22 cellular contexts compared by ENCODE assay signal in genomic region chr10:11489591-11489990, GRCh38.
DNase-seq lines count a peak whose midpoint lies in the region; ATAC-seq lines count a peak whose summit lies in the region.
"Had no signal": no experiment of that assay in that cellular context is flagged by ENCODE, and none has a peak within 500 bp of the region (broad histone marks: within the 10 kb centered on the region; RNA-seq: fewer than 3 reads in every experiment).

No MANE protein-coding gene starts in this region.

- H3K9ac ChIP-seq in Karpas-422 (ENCODE audit: low read length), result no peak overlapping the region
- H3K9ac ChIP-seq: KMS-11 had no signal

- peaks cover 24% of the 10 kb centered on the region for H3K79me2 ChIP-seq in Karpas-422 (ENCODE audit: low read length)

- H3K27me3 Mint-ChIP-seq in stimulated activated naive B cell treated with anti-CD40 and anti-IgM and Interleukin-4, amounts not matched to agents 10 μg/mL and 1 μg/mL and 100 μg/mL, for 72 hours, result no peaks in the 10 kb centered on the region
- peaks cover 1% of the 10 kb centered on the region for H3K27me3 Mint-ChIP-seq in activated CD4-positive, alpha-beta T cell treated with anti-CD3 and anti-CD28 coated beads, Interleukin-2, amount 10 ng/mL, durations not matched to agents 24 days and 14 days

- H4K20me1 ChIP-seq in Karpas-422 (ENCODE audit: insufficient read depth, low read depth, low read length), result no peaks in the 10 kb centered on the region

- no peaks in the 10 kb centered on the region for H3K9me2 ChIP-seq in Karpas-422 (replicated peaks; ENCODE audit: insufficient read depth, low read length)

- H3K27ac ChIP-seq in Karpas-422 (ENCODE audit: low read length), result peak overlapping the region; percentile 40
- H3K27ac ChIP-seq: KMS-11, Peyer's patch, SK-N-MC had no signal

- H3K4me3 ChIP-seq in Karpas-422 (ENCODE audit: low read length), result no peak overlapping the region
- H3K4me3 ChIP-seq: MG63, Peyer's patch, SK-N-MC had no signal

- no peaks in the 10 kb centered on the region for H3K9me3 ChIP-seq in Karpas-422 (ENCODE audit: low read length)
- H3K9me3 ChIP-seq: MG63, Peyer's patch had no signal

- no peaks in the 10 kb centered on the region for H3K27me3 ChIP-seq in Karpas-422 (ENCODE audit: low read length)
- H3K27me3 ChIP-seq: MG63, Peyer's patch had no signal

- H3K4me1 ChIP-seq in Karpas-422 (ENCODE audit: low read length), result peaks cover 58% of the 10 kb centered on the region
- H3K4me1 ChIP-seq: Peyer's patch had no signal

- H3K36me3 Mint-ChIP-seq in stimulated activated naive B cell treated with anti-CD40 and anti-IgM and Interleukin-4, amounts not matched to agents 10 μg/mL and 1 μg/mL and 100 μg/mL, for 72 hours, result peaks cover 16 to 35% of the 10 kb centered on the region in 2 donors
- H3K36me3 Mint-ChIP-seq in activated CD4-positive, alpha-beta T cell treated with anti-CD3 and anti-CD28 coated beads, Interleukin-2, amount 10 ng/mL, durations not matched to agents 24 days and 14 days (ENCODE audit: low read depth), result no peaks in the 10 kb centered on the region

- H3K4me2 ChIP-seq in Karpas-422 (ENCODE audit: low read depth, low read length, poor library complexity, severe bottlenecking), result no peak overlapping the region
- H3K4me2 ChIP-seq: KMS-11 had no signal

- H3K27ac Mint-ChIP-seq in stimulated activated naive B cell treated with anti-CD40 and anti-IgM and Interleukin-4, amounts not matched to agents 10 μg/mL and 1 μg/mL and 100 μg/mL, for 72 hours, result peak overlapping the region; percentile 38
- no peak overlapping the region for H3K27ac Mint-ChIP-seq in activated CD4-positive, alpha-beta T cell treated with anti-CD3 and anti-CD28 coated beads, Interleukin-2, amount 10 ng/mL, durations not matched to agents 24 days and 14 days
- H3K27ac Mint-ChIP-seq: HFFc6 had no signal

- H3K4me1 Mint-ChIP-seq in stimulated activated naive B cell treated with anti-CD40 and anti-IgM and Interleukin-4, amounts not matched to agents 10 μg/mL and 1 μg/mL and 100 μg/mL, for 72 hours, result peaks cover 4 to 13% of the 10 kb centered on the region in 2 donors
- no peaks in the 10 kb centered on the region for H3K4me1 Mint-ChIP-seq in activated CD4-positive, alpha-beta T cell treated with anti-CD3 and anti-CD28 coated beads, Interleukin-2, amount 10 ng/mL, durations not matched to agents 24 days and 14 days

- no peak for DNase-seq in Karpas-422
- peak; percentile 23 for DNase-seq in astrocyte of the hippocampus (ENCODE audit: low read depth, low spot score)
- DNase-seq in myocyte (ENCODE audit: low read depth), result peak; percentile 92
- DNase-seq in stimulated activated naive B cell treated with anti-CD40 and anti-IgM and Interleukin-4, amounts not matched to agents 10 μg/mL and 1 μg/mL and 100 μg/mL, for 72 hours, result no peak
- no peak for DNase-seq in activated CD4-positive, alpha-beta T cell treated with anti-CD3 and anti-CD28 coated beads, Interleukin-2, amount 10 ng/mL, durations not matched to agents 24 days and 14 days
- DNase-seq in middle frontal gyrus (ENCODE audit: extremely low spot score, low spot score), result no peak
- DNase-seq in T1000 (lab: John Stamatoyannopoulos, UW), result no peak
- DNase-seq: DMS79; H7; HFFc6; MG63; NCI-H1048; NCI-H1436; NCI-H1930; NCI-H2171; NCI-H748 treated with DMSO at 0.1 percent for 48 hours; NK-92 treated with Interleukin-12 subunit alpha and Interleukin-12 subunit beta, amount 100 ng/mL, for 24 hours; Peyer's patch; Right ventricle myocardium superior had no signal

- H3K36me3 ChIP-seq in Karpas-422 (ENCODE audit: insufficient read depth, low read length), result peaks cover 59% of the 10 kb centered on the region
- H3K36me3 ChIP-seq: MG63 had no signal

- no peak overlapping the region for H2AFZ ChIP-seq in Karpas-422 (ENCODE audit: low read length)

- no peaks in the 10 kb centered on the region for H3K9me3 Mint-ChIP-seq in stimulated activated naive B cell treated with anti-CD40 and anti-IgM and Interleukin-4, amounts not matched to agents 10 μg/mL and 1 μg/mL and 100 μg/mL, for 72 hours
- H3K9me3 Mint-ChIP-seq in activated CD4-positive, alpha-beta T cell treated with anti-CD3 and anti-CD28 coated beads, Interleukin-2, amount 10 ng/mL, durations not matched to agents 24 days and 14 days, result no peaks in the 10 kb centered on the region
- H3K9me3 Mint-ChIP-seq: CD14-positive monocyte, HFFc6 had no signal

- no peak overlapping the region for H3K4me3 Mint-ChIP-seq in stimulated activated naive B cell treated with anti-CD40 and anti-IgM and Interleukin-4, amounts not matched to agents 10 μg/mL and 1 μg/mL and 100 μg/mL, for 72 hours
- no peak overlapping the region for H3K4me3 Mint-ChIP-seq in activated CD4-positive, alpha-beta T cell treated with anti-CD3 and anti-CD28 coated beads, Interleukin-2, amount 10 ng/mL, durations not matched to agents 24 days and 14 days
- H3K4me3 Mint-ChIP-seq: CD14-positive monocyte, HFFc6 had no signal

- intact Hi-C loops in activated CD4-positive, alpha-beta T cell treated with anti-CD3 and anti-CD28 coated beads, Interleukin-2, amount 10 ng/mL, durations not matched to agents 24 days and 14 days (cut with micrococcal nuclease), result no loop called here

- ATAC-seq in stimulated activated naive B cell treated with anti-CD40 and anti-IgM and Interleukin-4, amounts not matched to agents 10 μg/mL and 1 μg/mL and 100 μg/mL, for 72 hours (replicated peaks), result peak in 1 of 2 donors; percentile 29

Comparison
In these comparisons a context has a peak if more than half of its experiments do, and no peak if none do; other contexts are left out.
1. DNase-seq: peak in astrocyte of the hippocampus (single experiment) and myocyte (single experiment); none in Karpas-422 (single experiment), stimulated activated naive B cell treated with anti-CD40 and anti-IgM and Interleukin-4, amounts not matched to agents 10 μg/mL and 1 μg/mL and 100 μg/mL, for 72 hours (single experiment), activated CD4-positive, alpha-beta T cell treated with anti-CD3 and anti-CD28 coated beads, Interleukin-2, amount 10 ng/mL, durations not matched to agents 24 days and 14 days (single experiment), middle frontal gyrus (single experiment) and T1000 (single experiment).